ENCODE assay signal across 16 cellular contexts in genomic region chr2:140565756-140566155, GRCh38.
"Had no signal": no experiment of that assay in that cellular context is flagged by ENCODE, and none has a peak within 500 bp of the region (broad histone marks: within the 10 kb centered on the region; RNA-seq: fewer than 3 reads in every experiment).

No MANE protein-coding gene starts in this region.

- DNase-seq: erythroblast; foreskin melanocyte; head of caudate nucleus; kidney glomerular epithelial cell; naive thymus-derived CD4-positive, alpha-beta T cell; nephron progenitor cell; psoas muscle; retina; sigmoid colon; stimulated activated CD4-positive, alpha-beta T cell treated with anti-CD3 and anti-CD28 coated beads, Interleukin-2, amount 100 ng/mL, for 24 hours; stimulated activated naive CD4-positive, alpha-beta T cell treated with Interleukin-2 at 50 U/mL for 16 hours; trophoblast cell had no signal

- H3K4me2 ChIP-seq: hepatocyte had no signal

- H3K27ac Mint-ChIP-seq: dendritic cell treated with granulocyte-macrophage colony-stimulating factor and Interleukin-4, amounts not matched to agents 40 ng/mL and 50 ng/mL, for 4 days; naive thymus-derived CD4-positive, alpha-beta T cell; nephron progenitor cell had no signal

- H3K36me3 Mint-ChIP-seq: naive thymus-derived CD4-positive, alpha-beta T cell had no signal

- H3K27me3 Mint-ChIP-seq: dendritic cell treated with granulocyte-macrophage colony-stimulating factor and Interleukin-4, amounts not matched to agents 40 ng/mL and 50 ng/mL, for 4 days; naive thymus-derived CD4-positive, alpha-beta T cell had no signal

- H2AFZ ChIP-seq: hepatocyte had no signal

- H3K27me3 ChIP-seq: hepatocyte, neutrophil, sigmoid colon had no signal

- H3K27ac ChIP-seq: hepatocyte, neutrophil, psoas muscle, sigmoid colon, skin epidermis had no signal

- H3K9me3 Mint-ChIP-seq: dendritic cell treated with granulocyte-macrophage colony-stimulating factor and Interleukin-4, amounts not matched to agents 40 ng/mL and 50 ng/mL, for 4 days; nephron progenitor cell had no signal

- H3K36me3 ChIP-seq: neutrophil, sigmoid colon had no signal

- H3K4me3 ChIP-seq: hepatocyte, psoas muscle, sigmoid colon, skin epidermis had no signal

- ATAC-seq: naive thymus-derived CD4-positive, alpha-beta T cell; psoas muscle had no signal

- H3K79me2 ChIP-seq: hepatocyte had no signal

- H3K4me3 Mint-ChIP-seq: dendritic cell treated with granulocyte-macrophage colony-stimulating factor and Interleukin-4, amounts not matched to agents 40 ng/mL and 50 ng/mL, for 4 days; naive thymus-derived CD4-positive, alpha-beta T cell; nephron progenitor cell had no signal

- H3K4me1 ChIP-seq: psoas muscle, sigmoid colon had no signal

- H3K4me1 Mint-ChIP-seq: naive thymus-derived CD4-positive, alpha-beta T cell; nephron progenitor cell had no signal
